Comparison of ENCODE assay signal across 17 cellular contexts in the genomic region with DNA sequence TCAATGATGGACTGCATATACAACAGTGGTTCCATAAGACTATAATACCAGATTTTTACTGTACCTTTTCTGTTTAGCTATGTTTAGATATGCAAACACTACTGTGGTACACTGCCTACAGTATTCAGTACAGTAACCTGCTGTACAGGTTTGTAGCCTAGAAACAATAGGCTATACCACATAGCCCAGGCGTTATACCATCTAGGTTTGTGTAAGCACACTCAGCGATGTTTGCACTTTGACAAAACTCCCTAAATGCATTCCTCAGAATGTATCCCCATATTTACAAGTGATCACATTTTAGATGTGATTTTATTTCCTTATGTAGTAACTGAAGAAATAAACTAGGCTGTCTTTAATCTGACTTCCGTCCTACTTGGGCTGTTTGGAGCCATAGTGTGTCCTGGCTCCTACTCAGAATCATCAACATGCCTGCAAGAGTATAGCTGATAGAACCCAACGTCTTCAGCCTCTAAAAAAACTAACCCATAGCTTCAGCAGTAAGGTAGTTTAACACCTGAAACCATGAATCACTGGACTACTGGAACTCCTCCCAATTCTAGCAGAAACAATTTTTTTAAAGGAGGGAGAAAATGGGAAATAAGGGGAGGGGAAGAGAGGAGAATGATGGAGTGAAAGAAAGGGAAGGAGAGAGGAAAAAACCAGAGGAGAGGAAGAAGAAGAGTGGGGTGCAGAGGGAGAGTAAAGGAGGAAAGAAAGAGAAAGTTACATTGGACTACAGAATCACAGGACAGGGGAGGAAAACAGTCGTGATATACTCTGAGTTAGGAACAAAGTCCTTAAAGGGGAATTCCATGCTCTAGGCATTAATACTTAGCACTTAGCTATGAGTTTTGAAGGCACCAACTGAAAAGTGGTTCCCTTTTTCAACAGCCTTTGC.
A peak's percentile ranks its signal among the peaks of the same experiment; 100 is the strongest.
DNase-seq lines count a peak whose midpoint lies in the region; ATAC-seq and TF ChIP-seq lines count a peak whose summit lies in the region.
"Had no signal": no experiment of that assay in that cellular context is flagged by ENCODE, and none has a peak within 500 bp of the region (broad histone marks: within the 10 kb centered on the region; RNA-seq: fewer than 3 reads in every experiment).

No MANE protein-coding gene starts in this region.

- peak overlapping the region; percentile 20 to 54 for H3K9ac ChIP-seq in duodenal mucosa (ENCODE audit: low read depth in 1 of 2, low read length in 2 of 2)

- H3K9me3 Mint-ChIP-seq in naive B cell (no peaks in the 10 kb centered on the region), natural killer cell (no peaks in the 10 kb centered on the region)
- H3K9me3 Mint-ChIP-seq: activated naive CD4-positive, alpha-beta T cell treated with anti-CD3 and anti-CD28 coated beads, Interleukin-2, amount 50 U/mL, for 24 hours had no signal

- H3K27me3 ChIP-seq in duodenal mucosa (ENCODE audit: control insufficient read depth in 1 of 2, insufficient read depth in 2 of 2, low read length in 2 of 2) (no peaks in the 10 kb centered on the region), aorta (ENCODE audit: control insufficient read depth in 1 of 2, insufficient read depth in 2 of 2, low read length in 1 of 2) (no peaks in the 10 kb centered on the region)
- H3K27me3 ChIP-seq: right atrium auricular region, uterus had no signal

- peak overlapping the region in 3 of 6 donors; percentile 11 to 24 (median 15) for H3K27ac Mint-ChIP-seq in naive B cell
- H3K27ac Mint-ChIP-seq in natural killer cell: no peak overlapping the region
- H3K27ac Mint-ChIP-seq: activated naive CD4-positive, alpha-beta T cell treated with anti-CD3 and anti-CD28 coated beads, Interleukin-2, amount 50 U/mL, for 24 hours had no signal

- intact Hi-C loops in aorta (cut with DNase I) (no loop called here), natural killer cell (cut with micrococcal nuclease) (no loop called here)

- H3K27me3 Mint-ChIP-seq in naive B cell (no peaks in the 10 kb centered on the region), natural killer cell (ENCODE audit: low read depth in 2 of 2) (no peaks in the 10 kb centered on the region)
- H3K27me3 Mint-ChIP-seq: activated naive CD4-positive, alpha-beta T cell treated with anti-CD3 and anti-CD28 coated beads, Interleukin-2, amount 50 U/mL, for 24 hours had no signal

- peaks cover 21 to 25% of the 10 kb centered on the region in 2 donors for H3K4me1 ChIP-seq in duodenal mucosa (ENCODE audit: control insufficient read depth in 1 of 2, insufficient read depth in 2 of 2, low read length in 2 of 2)
- no peaks in the 10 kb centered on the region for H3K4me1 ChIP-seq in aorta (ENCODE audit: control insufficient read depth in 1 of 2, insufficient read depth in 2 of 2, low read length in 2 of 2)
- H3K4me1 ChIP-seq: uterus had no signal

- H3K9me3 ChIP-seq in duodenal mucosa (ENCODE audit: control insufficient read depth in 1 of 2, low read length in 2 of 2) (no peaks in the 10 kb centered on the region), aorta (ENCODE audit: control insufficient read depth, low read length) (no peaks in the 10 kb centered on the region)
- H3K9me3 ChIP-seq: right atrium auricular region, uterus had no signal

- peak; percentile 45 for DNase-seq in HT-29 (ENCODE audit: low spot score)
- no peak for DNase-seq in naive B cell
- DNase-seq in aorta: no peak
- no peak for DNase-seq in activated CD4-positive, alpha-beta T cell treated with anti-CD3 and anti-CD28 coated beads for 48 hours
- no peak for DNase-seq in natural killer cell
- DNase-seq: COR-L47; kidney glomerular epithelial cell; NCI-H1092; NCI-H2227 treated with DMSO at 0.1 percent for 48 hours; stimulated activated CD4-positive, alpha-beta T cell treated with anti-CD3 and anti-CD28 coated beads, Interleukin-4, amount 100 ng/mL, for 1 hour; SW 1271; uterus had no signal

- H3K27ac ChIP-seq in C4-2B (peak overlapping the region; percentile 53), duodenal mucosa (ENCODE audit: low read depth, low read length) (peak overlapping the region; percentile 17), aorta (ENCODE audit: low read depth in 1 of 2, low read length in 2 of 2) (no peak overlapping the region)
- H3K27ac ChIP-seq: right atrium auricular region, uterus had no signal

- H3K4me1 Mint-ChIP-seq in naive B cell (peaks cover 6 to 23% (median 17%) of the 10 kb centered on the region in 3 donors), natural killer cell (peaks cover 0 to 6% of the 10 kb centered on the region in 2 donors)

- H3K36me3 Mint-ChIP-seq in naive B cell: peaks cover 11 to 13% of the 10 kb centered on the region in 2 donors
- peaks cover 6% of the 10 kb centered on the region for H3K36me3 Mint-ChIP-seq in natural killer cell

- ATAC-seq in naive B cell (ENCODE audit: low read depth in 2 of 2): peak; percentile 28 to 34
- ATAC-seq in aorta (ENCODE audit: low FRiP score): no peak
- ATAC-seq in HG03457 (IDR thresholded peaks at IDR 0.05; ENCODE audit: unreplicated experiment): no peak
- no peak for ATAC-seq in natural killer cell

- 67 to 68% methylated on average over 5 of the region's 5 CpGs for WGBS in aorta, 2 donors

- no peak overlapping the region for H3K4me3 Mint-ChIP-seq in naive B cell
- no peak overlapping the region for H3K4me3 Mint-ChIP-seq in natural killer cell
- H3K4me3 Mint-ChIP-seq: activated naive CD4-positive, alpha-beta T cell treated with anti-CD3 and anti-CD28 coated beads, Interleukin-2, amount 50 U/mL, for 24 hours had no signal

- TF ChIP-seq CTCF in C4-2B (conservative IDR thresholded peaks at IDR 0.05) (no peak), natural killer cell (IDR thresholded peaks at IDR 0.05) (no peak)

- H3K36me3 ChIP-seq in duodenal mucosa (ENCODE audit: control insufficient read depth in 1 of 2, insufficient read depth in 2 of 2, low read length in 2 of 2) (peaks cover 12 to 13% of the 10 kb centered on the region in 2 donors), aorta (ENCODE audit: control insufficient read depth in 1 of 2, insufficient read depth in 2 of 2, low read length in 1 of 2) (peaks cover 0 to 2% of the 10 kb centered on the region in 2 donors)
- H3K36me3 ChIP-seq: uterus had no signal

- peak overlapping the region; percentile 27 to 46 for H3K4me3 ChIP-seq in duodenal mucosa (ENCODE audit: low read depth in 1 of 2, low read length in 2 of 2)
- no peak overlapping the region for H3K4me3 ChIP-seq in aorta (ENCODE audit: low read length in 2 of 2)
- H3K4me3 ChIP-seq: right atrium auricular region, uterus had no signal

Comparison
In these comparisons a context has a peak if more than half of its experiments do, and no peak if none do; other contexts are left out.
1. H3K27ac ChIP-seq: peak in C4-2B (single experiment) and duodenal mucosa (single experiment); none in aorta (0 of 2).
2. H3K4me3 ChIP-seq: peak in duodenal mucosa (2 of 2); none in aorta (0 of 2).
3. ATAC-seq: peak in naive B cell (2 of 2); none in aorta (single experiment), HG03457 (single experiment) and natural killer cell (0 of 3).